ENCODE assay signal across 15 cellular contexts in genomic region chr13:39760521-39760920, GRCh38.
DNase-seq lines count a peak whose midpoint lies in the region; ATAC-seq and TF ChIP-seq lines count a peak whose summit lies in the region.
"Had no signal": no experiment of that assay in that cellular context is flagged by ENCODE, and none has a peak within 500 bp of the region (broad histone marks: within the 10 kb centered on the region; RNA-seq: fewer than 3 reads in every experiment).

No MANE protein-coding gene starts in this region.

- H3K27ac ChIP-seq in dorsolateral prefrontal cortex = no peak overlapping the region
- H3K27ac ChIP-seq: hepatocyte, left lung had no signal

- no peak for TF ChIP-seq CTCF in fibroblast of mammary gland (conservative IDR thresholded peaks at IDR 0.05; ENCODE audit: control insufficient read depth, insufficient read depth, low read depth, low read length)
- no peak for TF ChIP-seq CTCF in dorsolateral prefrontal cortex (IDR thresholded peaks at IDR 0.05 in 54 of 56, conservative IDR thresholded peaks at IDR 0.05 in 2 of 56; ENCODE audit: low read depth in 1 of 56, partially characterized antibody in 56 of 56)

- ATAC-seq in GM18907 (IDR thresholded peaks at IDR 0.05; ENCODE audit: unreplicated experiment) (peak; percentile 99), GM21619 (IDR thresholded peaks at IDR 0.05; ENCODE audit: unreplicated experiment) (peak; percentile 97), HG03103 (IDR thresholded peaks at IDR 0.05; ENCODE audit: low read depth, unreplicated experiment) (peak; percentile 56)
- ATAC-seq: left lung had no signal

- intact Hi-C loops in dorsolateral prefrontal cortex (cut with DNase I) = no loop called here

- DNase-seq in fibroblast of mammary gland (ENCODE audit: low read depth) (peak; percentile 28), dorsolateral prefrontal cortex (no peak), cerebellar nuclear complex (lab: John Stamatoyannopoulos, UW) (no peak), AG08395 (ENCODE audit: low spot score) (no peak), G401 (ENCODE audit: low spot score) (no peak)
- DNase-seq: EL, erythroblast, Kasumi-1, left lung, NCI-H187 treated with DMSO at 0.1 percent for 48 hours, SK-N-SH had no signal

- H3K27me3 ChIP-seq in dorsolateral prefrontal cortex = no peaks in the 10 kb centered on the region
- H3K27me3 ChIP-seq: hepatocyte, left lung had no signal

- H3K4me3 ChIP-seq in fibroblast of mammary gland (ENCODE audit: control insufficient read depth, low read depth, low read length) (no peak overlapping the region), dorsolateral prefrontal cortex (no peak overlapping the region)
- H3K4me3 ChIP-seq: hepatocyte, left lung had no signal

- in situ Hi-C loops in G401 (cut with HindIII; ENCODE audit: low sequenced_read_pairs) = no loop called here
